ENCODE assay signal across 19 cellular contexts in genomic region chr7:29879609-29880008, GRCh38.
DNase-seq lines count a peak whose midpoint lies in the region; ATAC-seq and TF ChIP-seq lines count a peak whose summit lies in the region.
"Had no signal": no experiment of that assay in that cellular context is flagged by ENCODE, and none has a peak within 500 bp of the region (broad histone marks: within the 10 kb centered on the region; RNA-seq: fewer than 3 reads in every experiment).

No MANE protein-coding gene starts in this region.

- H3K9me3 ChIP-seq in GM23248 (ENCODE audit: low read depth) (no peaks in the 10 kb centered on the region), body of pancreas (no peaks in the 10 kb centered on the region), right cardiac atrium (ENCODE audit: control insufficient read depth, low read length) (no peaks in the 10 kb centered on the region)
- H3K9me3 ChIP-seq: neutrophil had no signal

- H3K79me2 ChIP-seq in GM23248 (ENCODE audit: insufficient read depth), result no peaks in the 10 kb centered on the region

- H4K20me1 ChIP-seq in GM23248 (ENCODE audit: insufficient read depth), result no peaks in the 10 kb centered on the region

- H3K4me1 ChIP-seq in GM23248 (ENCODE audit: insufficient read depth) (no peaks in the 10 kb centered on the region), body of pancreas (peaks cover 4% of the 10 kb centered on the region), right cardiac atrium (ENCODE audit: control insufficient read depth, insufficient read depth, low read length) (no peaks in the 10 kb centered on the region)

- H3K27me3 ChIP-seq in GM23248 (replicated peaks; ENCODE audit: insufficient read depth) (no peaks in the 10 kb centered on the region; the same call in 1 of the 2 replicates), body of pancreas (no peaks in the 10 kb centered on the region), right cardiac atrium (ENCODE audit: control insufficient read depth, insufficient read depth) (no peaks in the 10 kb centered on the region)

- TF ChIP-seq CTCF in body of pancreas (IDR thresholded peaks at IDR 0.05), result no peak
- no peak for TF ChIP-seq CTCF in progenitor cell of endocrine pancreas (IDR thresholded peaks at IDR 0.05; ENCODE audit: unreplicated experiment)

- H3K27ac ChIP-seq in GM23248 (no peak overlapping the region), body of pancreas (no peak overlapping the region), right cardiac atrium (ENCODE audit: low read length) (no peak overlapping the region)
- H3K27ac ChIP-seq: neutrophil had no signal

- H3K9me3 Mint-ChIP-seq in progenitor cell of endocrine pancreas (ENCODE audit: low read depth), result no peaks in the 10 kb centered on the region
- H3K9me3 Mint-ChIP-seq: activated naive CD8-positive, alpha-beta T cell treated with anti-CD3 and anti-CD28 coated beads, Interleukin-2, amount 10 ng/mL, durations not matched to agents 7 days and 5 days had no signal

- no peak overlapping the region for H3K4me3 Mint-ChIP-seq in progenitor cell of endocrine pancreas (ENCODE audit: low read depth)
- H3K4me3 Mint-ChIP-seq: activated naive CD8-positive, alpha-beta T cell treated with anti-CD3 and anti-CD28 coated beads, Interleukin-2, amount 10 ng/mL, durations not matched to agents 7 days and 5 days had no signal

- WGBS in GM23248 (ENCODE audit: low coverage in 1 of 2, low lambda C conversion rate in 2 of 2, missing lambda C conversion rate in 2 of 2), 2 experiments, result 26 to 32% methylated on average over 2 of the region's 2 CpGs
- 75% methylated on average over 2 of the region's 2 CpGs for WGBS in body of pancreas, 2 donors
- 44% methylated on average over 2 of the region's 2 CpGs for WGBS in right cardiac atrium

- in situ Hi-C loops in GM23248 (cut with MboI), result no loop called here

- H3K4me2 ChIP-seq in GM23248 (ENCODE audit: unreplicated experiment), result no peak overlapping the region
- H3K4me2 ChIP-seq: smooth muscle cell had no signal

- H2AFZ ChIP-seq in GM23248, result no peak overlapping the region

- H3F3A ChIP-seq in GM23248 (ENCODE audit: insufficient read depth), result peaks cover 14% of the 10 kb centered on the region; the same call in 1 of the 2 replicates

- H3K4me3 ChIP-seq in GM23248 (no peak overlapping the region), body of pancreas (no peak overlapping the region), right cardiac atrium (ENCODE audit: low read length) (no peak overlapping the region)
- H3K4me3 ChIP-seq: smooth muscle cell had no signal

- H3K36me3 ChIP-seq in GM23248 (ENCODE audit: low read depth) (no peaks in the 10 kb centered on the region), body of pancreas (replicated peaks in 1 of 2; ENCODE audit: insufficient read depth in 1 of 2, low read depth in 2 of 2) (no peaks in the 10 kb centered on the region)
- H3K36me3 ChIP-seq: neutrophil had no signal

- DNase-seq in A172 (ENCODE audit: low spot score), result peak; percentile 30
- peak; percentile 65 for DNase-seq in GM23248
- peak in 3 of 4 donors; percentile 19 to 46 (median 28) for DNase-seq in body of pancreas
- DNase-seq in right cardiac atrium, result peak in 2 of 3 donors; percentile 59 to 69
- DNase-seq in progenitor cell of endocrine pancreas (ENCODE audit: low spot score, unreplicated experiment), result no peak
- DNase-seq in C1 segment of cervical spinal cord (lab: John Stamatoyannopoulos, UW), result no peak
- DNase-seq in NOMO-1 treated with DMSO at 0.1 percent for 48 hours (lab: John Stamatoyannopoulos, UW; ENCODE audit: unreplicated experiment), result no peak
- DNase-seq: activated CD4-positive, CD25-positive, alpha-beta regulatory T cell; activated naive CD8-positive, alpha-beta T cell treated with anti-CD3 and anti-CD28 coated beads, Interleukin-2, amount 10 ng/mL, durations not matched to agents 7 days and 5 days; AML-193; dermis blood vessel endothelial cell; midbrain; NCI-H2029 treated with DMSO at 0.1 percent for 48 hours; NCI-H748 treated with DMSO at 0.1 percent for 48 hours; T-helper 1 cell had no signal

- H3K9ac ChIP-seq in GM23248, result no peak overlapping the region

- no peaks in the 10 kb centered on the region for H3K4me1 Mint-ChIP-seq in progenitor cell of endocrine pancreas (ENCODE audit: low read depth)
- H3K4me1 Mint-ChIP-seq: activated naive CD8-positive, alpha-beta T cell treated with anti-CD3 and anti-CD28 coated beads, Interleukin-2, amount 10 ng/mL, durations not matched to agents 7 days and 5 days had no signal

- no peak for TF ChIP-seq POLR2A in body of pancreas (IDR thresholded peaks at IDR 0.05)

- peaks cover 10% of the 10 kb centered on the region for H3K27me3 Mint-ChIP-seq in progenitor cell of endocrine pancreas

- no peaks in the 10 kb centered on the region for H3K36me3 Mint-ChIP-seq in progenitor cell of endocrine pancreas (ENCODE audit: insufficient read depth)
- H3K36me3 Mint-ChIP-seq: activated naive CD8-positive, alpha-beta T cell treated with anti-CD3 and anti-CD28 coated beads, Interleukin-2, amount 10 ng/mL, durations not matched to agents 7 days and 5 days had no signal

- ATAC-seq in body of pancreas (peak; percentile 23), right cardiac atrium (peak in 1 of 2 donors; percentile 40), GM19035 (IDR thresholded peaks at IDR 0.05; ENCODE audit: unreplicated experiment) (no peak)
- ATAC-seq: HCT116 had no signal

- H3K9me2 ChIP-seq in GM23248 (ENCODE audit: insufficient read depth), result no peaks in the 10 kb centered on the region

- no peak overlapping the region for H3K27ac Mint-ChIP-seq in progenitor cell of endocrine pancreas
- H3K27ac Mint-ChIP-seq: activated naive CD8-positive, alpha-beta T cell treated with anti-CD3 and anti-CD28 coated beads, Interleukin-2, amount 10 ng/mL, durations not matched to agents 7 days and 5 days had no signal

- intact Hi-C loops in body of pancreas (cut with DNase I), result no loop called here
- intact Hi-C loops in right cardiac atrium (cut with DNase I), result no loop called here

Comparison
In these comparisons a context has a peak if more than half of its experiments do, and no peak if none do; other contexts are left out.
1. DNase-seq: peak in A172 (single experiment), GM23248 (single experiment), body of pancreas (3 of 4) and right cardiac atrium (2 of 3); none in progenitor cell of endocrine pancreas (single experiment), C1 segment of cervical spinal cord (0 of 14) and NOMO-1 treated with DMSO at 0.1 percent for 48 hours (single experiment).